1 cellular context compared by ENCODE assay signal in the genomic region with DNA sequence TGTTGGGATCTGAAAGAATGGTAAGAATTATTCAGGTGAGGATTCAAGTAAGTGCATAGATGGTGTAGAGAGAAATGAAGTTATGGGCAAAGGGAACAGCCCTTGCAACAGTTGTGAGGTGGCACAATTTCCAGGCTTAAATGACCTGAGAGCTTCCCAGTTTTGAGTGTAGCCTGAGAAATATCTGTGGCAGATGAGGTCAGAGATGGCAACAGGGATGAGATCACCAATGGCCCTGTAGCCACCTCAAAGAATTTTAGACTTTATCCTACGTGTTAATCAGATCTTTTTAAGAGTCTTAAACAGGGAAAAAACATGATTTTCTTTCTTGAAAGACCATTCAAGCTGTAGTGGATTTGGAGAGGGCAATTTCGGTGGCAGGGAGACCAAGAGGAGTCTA.
TF ChIP-seq lines count a peak whose summit lies in the region.

No MANE protein-coding gene starts in this region.

TF ChIP-seq in WTC11, 78 proteins besides CTCF, POLR2A, EP300 and RAD21 (continued from another document):
- TF ChIP-seq, protein P1, sequence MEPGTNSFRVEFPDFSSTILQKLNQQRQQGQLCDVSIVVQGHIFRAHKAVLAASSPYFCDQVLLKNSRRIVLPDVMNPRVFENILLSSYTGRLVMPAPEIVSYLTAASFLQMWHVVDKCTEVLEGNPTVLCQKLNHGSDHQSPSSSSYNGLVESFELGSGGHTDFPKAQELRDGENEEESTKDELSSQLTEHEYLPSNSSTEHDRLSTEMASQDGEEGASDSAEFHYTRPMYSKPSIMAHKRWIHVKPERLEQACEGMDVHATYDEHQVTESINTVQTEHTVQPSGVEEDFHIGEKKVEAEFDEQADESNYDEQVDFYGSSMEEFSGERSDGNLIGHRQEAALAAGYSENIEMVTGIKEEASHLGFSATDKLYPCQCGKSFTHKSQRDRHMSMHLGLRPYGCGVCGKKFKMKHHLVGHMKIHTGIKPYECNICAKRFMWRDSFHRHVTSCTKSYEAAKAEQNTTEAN (CRISPR knock-in tag; IDR thresholded peaks at IDR 0.05) = no peak
- TF ChIP-seq, protein P2, sequence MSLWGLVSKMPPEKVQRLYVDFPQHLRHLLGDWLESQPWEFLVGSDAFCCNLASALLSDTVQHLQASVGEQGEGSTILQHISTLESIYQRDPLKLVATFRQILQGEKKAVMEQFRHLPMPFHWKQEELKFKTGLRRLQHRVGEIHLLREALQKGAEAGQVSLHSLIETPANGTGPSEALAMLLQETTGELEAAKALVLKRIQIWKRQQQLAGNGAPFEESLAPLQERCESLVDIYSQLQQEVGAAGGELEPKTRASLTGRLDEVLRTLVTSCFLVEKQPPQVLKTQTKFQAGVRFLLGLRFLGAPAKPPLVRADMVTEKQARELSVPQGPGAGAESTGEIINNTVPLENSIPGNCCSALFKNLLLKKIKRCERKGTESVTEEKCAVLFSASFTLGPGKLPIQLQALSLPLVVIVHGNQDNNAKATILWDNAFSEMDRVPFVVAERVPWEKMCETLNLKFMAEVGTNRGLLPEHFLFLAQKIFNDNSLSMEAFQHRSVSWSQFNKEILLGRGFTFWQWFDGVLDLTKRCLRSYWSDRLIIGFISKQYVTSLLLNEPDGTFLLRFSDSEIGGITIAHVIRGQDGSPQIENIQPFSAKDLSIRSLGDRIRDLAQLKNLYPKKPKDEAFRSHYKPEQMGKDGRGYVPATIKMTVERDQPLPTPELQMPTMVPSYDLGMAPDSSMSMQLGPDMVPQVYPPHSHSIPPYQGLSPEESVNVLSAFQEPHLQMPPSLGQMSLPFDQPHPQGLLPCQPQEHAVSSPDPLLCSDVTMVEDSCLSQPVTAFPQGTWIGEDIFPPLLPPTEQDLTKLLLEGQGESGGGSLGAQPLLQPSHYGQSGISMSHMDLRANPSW (CRISPR knock-in tag; conservative IDR thresholded peaks at IDR 0.05; ENCODE audit: low read depth) = no peak
- TF ChIP-seq ZNF396 (CRISPR knock-in tag; IDR thresholded peaks at IDR 0.05; ENCODE audit: borderline replicate concordance) (no peak), ELF4 (CRISPR knock-in tag; IDR thresholded peaks at IDR 0.05; ENCODE audit: low read depth) (no peak), FOXP1 (CRISPR knock-in tag; IDR thresholded peaks at IDR 0.05; ENCODE audit: borderline replicate concordance) (no peak), GABPB1 (CRISPR knock-in tag; IDR thresholded peaks at IDR 0.05) (no peak)
- TF ChIP-seq, protein P3, sequence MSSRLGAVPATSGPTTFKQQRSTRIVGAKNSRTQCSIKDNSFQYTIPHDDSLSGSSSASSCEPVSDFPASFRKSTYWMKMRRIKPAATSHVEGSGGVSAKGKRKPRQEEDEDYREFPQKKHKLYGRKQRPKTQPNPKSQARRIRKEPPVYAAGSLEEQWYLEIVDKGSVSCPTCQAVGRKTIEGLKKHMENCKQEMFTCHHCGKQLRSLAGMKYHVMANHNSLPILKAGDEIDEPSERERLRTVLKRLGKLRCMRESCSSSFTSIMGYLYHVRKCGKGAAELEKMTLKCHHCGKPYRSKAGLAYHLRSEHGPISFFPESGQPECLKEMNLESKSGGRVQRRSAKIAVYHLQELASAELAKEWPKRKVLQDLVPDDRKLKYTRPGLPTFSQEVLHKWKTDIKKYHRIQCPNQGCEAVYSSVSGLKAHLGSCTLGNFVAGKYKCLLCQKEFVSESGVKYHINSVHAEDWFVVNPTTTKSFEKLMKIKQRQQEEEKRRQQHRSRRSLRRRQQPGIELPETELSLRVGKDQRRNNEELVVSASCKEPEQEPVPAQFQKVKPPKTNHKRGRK (CRISPR knock-in tag; IDR thresholded peaks at IDR 0.05; ENCODE audit: borderline replicate concordance) = no peak
